10 cellular contexts compared by ENCODE assay signal in genomic region chr14:94394594-94395305, GRCh38. TPM values are rescaled to one million over a fixed set of nuclear protein-coding genes. Genes with fewer than 3 reads are reported as not detected.
DNase-seq lines count a peak whose midpoint lies in the region; ATAC-seq and TF ChIP-seq lines count a peak whose summit lies in the region.
"Had no signal": no experiment of that assay in that cellular context is flagged by ENCODE, and none has a peak within 500 bp of the region (broad histone marks: within the 10 kb centered on the region; RNA-seq: fewer than 3 reads in every experiment).

No MANE protein-coding gene starts in this region.

- in situ Hi-C loops in HAP-1 (cut with MboI; ENCODE audit: low sequenced_read_pairs), result no loop called here

- H3K36me3 ChIP-seq in ACC112 (ENCODE audit: insufficient read depth, low read length) (no peaks in the 10 kb centered on the region), MG63 (no peaks in the 10 kb centered on the region), body of pancreas (replicated peaks in 1 of 2; ENCODE audit: insufficient read depth in 1 of 2, low read depth in 2 of 2) (no peaks in the 10 kb centered on the region), lung (ENCODE audit: control insufficient read depth in 2 of 2, insufficient read depth in 2 of 2, low read length in 2 of 2) (no peaks in the 10 kb centered on the region), HAP-1 (replicated peaks) (no peaks in the 10 kb centered on the region)
- no peaks in the 10 kb centered on the region for H3K36me3 ChIP-seq in effector memory CD4-positive, alpha-beta T cell (ENCODE audit: control insufficient read depth, insufficient read depth, low read length)

- no peak overlapping the region for H2AFZ ChIP-seq in ACC112 (ENCODE audit: low read length, unreplicated experiment)

- intact Hi-C loops in body of pancreas (cut with DNase I), result no loop called here

- H3K4me1 ChIP-seq in ACC112 (ENCODE audit: control insufficient read depth, insufficient read depth, low read length, unreplicated experiment), result peaks cover 53% of the 10 kb centered on the region
- peaks cover 60% of the 10 kb centered on the region for H3K4me1 ChIP-seq in body of pancreas
- peaks cover 0 to 4% of the 10 kb centered on the region in 2 donors for H3K4me1 ChIP-seq in lung (ENCODE audit: control insufficient read depth in 2 of 2, insufficient read depth in 2 of 2, low read length in 2 of 2)
- peaks cover 43% of the 10 kb centered on the region for H3K4me1 ChIP-seq in HAP-1
- no peaks in the 10 kb centered on the region for H3K4me1 ChIP-seq in effector memory CD4-positive, alpha-beta T cell (ENCODE audit: control insufficient read depth, insufficient read depth, low read length, poor library complexity, severe bottlenecking)

- H3K4me3 ChIP-seq in ACC112 (ENCODE audit: low read depth, low read length) (no peak overlapping the region), MG63 (no peak overlapping the region), body of pancreas (no peak overlapping the region), lung (no peak overlapping the region), HAP-1 (no peak overlapping the region)
- no peak overlapping the region for H3K4me3 ChIP-seq in effector memory CD4-positive, alpha-beta T cell (ENCODE audit: insufficient read depth, low read depth, low read length, poor library complexity, severe bottlenecking)

- H3K9me3 ChIP-seq in MG63, result no peaks in the 10 kb centered on the region
- H3K9me3 ChIP-seq in body of pancreas, result no peaks in the 10 kb centered on the region
- H3K9me3 ChIP-seq in lung (ENCODE audit: control insufficient read depth in 2 of 2, insufficient read depth in 1 of 2, low read length in 1 of 2), result no peaks in the 10 kb centered on the region
- H3K9me3 ChIP-seq in HAP-1, result no peaks in the 10 kb centered on the region
- no peaks in the 10 kb centered on the region for H3K9me3 ChIP-seq in effector memory CD4-positive, alpha-beta T cell (ENCODE audit: control insufficient read depth, low read length)

- DNase-seq in MG63, result peak; percentile 61
- DNase-seq in body of pancreas, result peak in 2 of 4 donors; percentile 29 to 73
- DNase-seq in lung (ENCODE audit: low spot score), result peak; percentile 69
- DNase-seq in HAP-1 (ENCODE audit: low spot score in 2 of 2), result no peak
- no peak for DNase-seq in effector memory CD4-positive, alpha-beta T cell
- DNase-seq: SHP77 treated with DMSO at 0.1 percent for 48 hours had no signal

- TF ChIP-seq CTCF in body of pancreas (IDR thresholded peaks at IDR 0.05), result no peak
- TF ChIP-seq CTCF in lung (IDR thresholded peaks at IDR 0.05; ENCODE audit: control extremely low read depth, extremely low read depth), result no peak

- ATAC-seq in body of pancreas (peak; percentile 19), lung (ENCODE audit: insufficient read depth, low FRiP score) (peak; percentile 20), HG03280 (IDR thresholded peaks at IDR 0.05; ENCODE audit: unreplicated experiment) (no peak), GM21737 (IDR thresholded peaks at IDR 0.05; ENCODE audit: unreplicated experiment) (no peak)

- no peaks in the 10 kb centered on the region for H3K27me3 ChIP-seq in ACC112 (ENCODE audit: insufficient read depth, low read length)
- no peaks in the 10 kb centered on the region for H3K27me3 ChIP-seq in MG63
- H3K27me3 ChIP-seq in body of pancreas, result no peaks in the 10 kb centered on the region
- no peaks in the 10 kb centered on the region for H3K27me3 ChIP-seq in lung (ENCODE audit: control insufficient read depth, insufficient read depth)
- H3K27me3 ChIP-seq in HAP-1 (ENCODE audit: low read depth), result no peaks in the 10 kb centered on the region
- no peaks in the 10 kb centered on the region for H3K27me3 ChIP-seq in effector memory CD4-positive, alpha-beta T cell (replicated peaks; ENCODE audit: control insufficient read depth, insufficient read depth, low read length, poor library complexity, severe bottlenecking)

- 27 to 37% methylated on average over 11 of the region's 11 CpGs for WGBS in body of pancreas, 2 donors
- 51 to 53% methylated on average over 10 to 11 of the region's 11 CpGs for WGBS in lung, 2 donors

- H3K79me2 ChIP-seq in ACC112 (ENCODE audit: control insufficient read depth, insufficient read depth, low read length, unreplicated experiment), result no peaks in the 10 kb centered on the region

- TF ChIP-seq POLR2A in body of pancreas (IDR thresholded peaks at IDR 0.05), result no peak

- H3K27ac ChIP-seq in ACC112 (ENCODE audit: low read depth, low read length) (peak overlapping the region; percentile 40), body of pancreas (peak overlapping the region in 3 of 4 donors; percentile 56 to 79 (median 78)), lung (ENCODE audit: low read depth in 1 of 2, low read length in 1 of 2) (no peak overlapping the region)
- no peak overlapping the region for H3K27ac ChIP-seq in effector memory CD4-positive, alpha-beta T cell (ENCODE audit: insufficient read depth, low read length, poor library complexity, severe bottlenecking)

RNA-seq across cellular contexts. Expression of gene SERPINA1, which starts 6.3 kb away (rescaled TPM):
- 0.89 and 27.3 TPM in 2 replicates for total RNA-seq in MG63 (2014; rRNA removed; shearing (Covaris generic); ENCODE audit: low replicate concordance)
- total RNA-seq in body of pancreas, result 10 to 100 TPM; 77.8 to 86.4 TPM
- total RNA-seq in lung, result 1,000 to 10,000 TPM in 1 of 2 donors, 100 to 1,000 TPM in 1; 120 to 1,581 TPM
- polyA plus RNA-seq in lung, result 1,000 to 10,000 TPM in 1 of 2 donors, 100 to 1,000 TPM in 1; 662 to 1,798 TPM

RNA-seq across cellular contexts. Expression of gene SERPINA2, which starts 28.3 kb away (rescaled TPM):
- not detected in 2 replicates for total RNA-seq in MG63 (2014; rRNA removed; shearing (Covaris generic); ENCODE audit: low replicate concordance)
- not detected for total RNA-seq in body of pancreas
- not detected for total RNA-seq in lung
- under 1 TPM in 1 of 2 donors, not detected in 1; 0.05 TPM for polyA plus RNA-seq in lung
- polyA plus RNA-seq: keratinocyte had no signal

RNA-seq across cellular contexts. Expression of gene SERPINA11, which starts 57.9 kb away (rescaled TPM):
- not detected in 2 replicates for total RNA-seq in MG63 (2014; rRNA removed; shearing (Covaris generic); ENCODE audit: low replicate concordance)
- not detected for total RNA-seq in body of pancreas
- total RNA-seq in lung, result under 1 TPM in 1 of 2 donors, not detected in 1; 0.21 TPM
- under 1 TPM in 1 of 2 donors, not detected in 1; 0.02 TPM for polyA plus RNA-seq in lung
- polyA plus RNA-seq: keratinocyte had no signal

Comparison
In these comparisons a context has a peak if more than half of its experiments do, and no peak if none do; other contexts are left out.
1. H3K27ac ChIP-seq: peak in ACC112 (single experiment) and body of pancreas (3 of 4); none in lung (0 of 2) and effector memory CD4-positive, alpha-beta T cell (single experiment).
2. DNase-seq: peak in MG63 (single experiment) and lung (single experiment); none in HAP-1 (0 of 2) and effector memory CD4-positive, alpha-beta T cell (0 of 3).
3. ATAC-seq: peak in body of pancreas (single experiment) and lung (single experiment); none in HG03280 (single experiment) and GM21737 (single experiment).